Comparison of ENCODE assay signal across 8 cellular contexts in the genomic region with DNA sequence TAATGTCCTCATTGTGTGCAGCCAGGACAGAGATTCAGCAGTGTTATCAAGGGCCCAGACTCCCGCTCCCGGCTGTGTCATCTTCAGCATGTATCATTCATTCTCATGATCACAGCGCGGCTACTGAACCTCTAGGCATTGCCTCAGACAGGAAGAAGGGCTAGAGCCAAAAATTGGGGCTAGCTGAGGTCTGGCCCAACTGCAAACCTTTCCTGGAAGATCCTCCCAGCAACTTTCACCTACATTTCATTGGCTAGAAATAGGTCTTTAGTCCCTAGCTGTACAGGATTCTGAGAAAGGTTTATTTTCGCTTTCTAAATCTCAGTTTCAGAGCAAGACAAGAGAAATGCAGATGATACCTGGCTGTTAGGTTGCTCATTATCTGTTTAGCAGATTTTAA.
DNase-seq lines count a peak whose midpoint lies in the region; ATAC-seq, FAIRE-seq and TF ChIP-seq lines count a peak whose summit lies in the region.

No MANE protein-coding gene starts in this region.

- H3K9me3 ChIP-seq in K562 (replicated peaks; ENCODE audit: control insufficient read depth, insufficient read depth, low read depth, low read length) = no peaks in the 10 kb centered on the region
- H3K9me3 ChIP-seq in adrenal gland (replicated peaks in 1 of 3) = no peaks in the 10 kb centered on the region

- TF ChIP-seq POLR2A in K562 (conservative IDR thresholded peaks at IDR 0.05) = no peak
- TF ChIP-seq POLR2A in adrenal gland (IDR thresholded peaks at IDR 0.05) = no peak

- TF ChIP-seq EP300 in K562 (IDR thresholded peaks at IDR 0.05; ENCODE audit: low read length) = no peak

- H3K79me2 ChIP-seq in K562 (ENCODE audit: control insufficient read depth, insufficient read depth, low read length) = peaks cover 3% of the 10 kb centered on the region; the same call in 1 of the 3 replicates

- H3K4me3 ChIP-seq in GM08714 (ENCODE audit: low read length) (peak overlapping the region; percentile 10; the same call in 1 of the 2 replicates), K562 (no peak overlapping the region), adrenal gland (no peak overlapping the region)

- no peak overlapping the region for H3K9ac ChIP-seq in K562 (ENCODE audit: insufficient read depth in 1 of 2, low read depth in 2 of 2, low read length in 2 of 2)

- 42% methylated on average over 5 of the region's 5 CpGs for WGBS in K562 (ENCODE audit: insufficient coverage, low coverage, missing lambda C conversion rate)
- WGBS in adrenal gland, 4 donors = 82 to 98% (median 90%) methylated on average over 5 of the region's 5 CpGs

- in situ Hi-C loops in K562 (cut with MboI) = no loop called here

- ATAC-seq in GM19463 (IDR thresholded peaks at IDR 0.05; ENCODE audit: unreplicated experiment) (peak; percentile 87), HG03378 (IDR thresholded peaks at IDR 0.05; ENCODE audit: unreplicated experiment) (peak; percentile 84), K562 (peak; percentile 54)

- no peaks in the 10 kb centered on the region for H4K20me1 ChIP-seq in K562 (replicated peaks; ENCODE audit: control insufficient read depth, insufficient read depth, low read length)

- no peak for TF ChIP-seq CTCF in K562 (IDR thresholded peaks at IDR 0.05 in 2 of 3, conservative IDR thresholded peaks at IDR 0.05 in 1 of 3; ENCODE audit: insufficient read depth in 2 of 3, low read depth in 1 of 3, low read length in 3 of 3)
- TF ChIP-seq CTCF in adrenal gland (IDR thresholded peaks at IDR 0.05) = no peak

- no peak overlapping the region for H3K4me2 ChIP-seq in K562 (ENCODE audit: insufficient read depth, low read length)

- no TSS peak for BruUV-seq in K562 (replicated peaks; lab: Mats Ljungman, UMichigan)

- H3K9me1 ChIP-seq in K562 (ENCODE audit: control insufficient read depth, insufficient read depth, low read length) = no peaks in the 10 kb centered on the region

- no peaks in the 10 kb centered on the region for H3K27me3 ChIP-seq in K562 (ENCODE audit: control insufficient read depth in 2 of 2, insufficient read depth in 2 of 2, low read length in 2 of 2)
- H3K27me3 ChIP-seq in adrenal gland = no peaks in the 10 kb centered on the region

- intact Hi-C loops in K562 (cut with micrococcal nuclease) = no loop called here
- intact Hi-C loops in adrenal gland (cut with DNase I) = no loop called here

- FAIRE-seq in K562 (lab: Jason Lieb, UNC) = no peak
- no peak for FAIRE-seq in frontal cortex (lab: Jason Lieb, UNC)

- no peak overlapping the region for H3K27ac ChIP-seq in K562 (ENCODE audit: extremely low read depth, low read depth, low read length)
- peak overlapping the region in 1 of 5 donors; percentile 27 for H3K27ac ChIP-seq in adrenal gland

- H3K4me1 ChIP-seq in K562 (replicated peaks in 1 of 2; ENCODE audit: control insufficient read depth in 2 of 2, insufficient read depth in 2 of 2, low read length in 2 of 2) = peaks cover 5 to 6% of the 10 kb centered on the region in 2 experiments; a peak in 3 of 5 replicates
- peaks cover 0 to 31% of the 10 kb centered on the region in 2 donors for H3K4me1 ChIP-seq in adrenal gland (replicated peaks in 1 of 2)

- CTCF ChIA-PET in K562 (lab: Yijun Ruan, JAX; ENCODE audit: low intra/inter-chr PET ratio) = no interaction called here

- H2AFZ ChIP-seq in K562 (ENCODE audit: low read depth, low read length) = no peak overlapping the region

- POLR2A ChIA-PET in K562 (lab: Yijun Ruan, JAX) = interaction anchor here (0.6 to 2.0 kb wide), 2 partner anchors 13 to 178 kb away, joined by 3 to 8 read pairs; no protein-coding TSS in a partner anchor

- TF ChIP-seq RAD21 in K562 (CRISPR knock-in tag; conservative IDR thresholded peaks at IDR 0.05 in 1 of 2, IDR thresholded peaks at IDR 0.05 in 1 of 2) = no peak

- DNase-seq in K562 (ENCODE audit: extremely low read depth in 1 of 4, low spot score in 3 of 4) (no peak), NCI-H1694 treated with DMSO at 0.1 percent for 48 hours (lab: John Stamatoyannopoulos, UW) (no peak), frontal cortex (ENCODE audit: low spot score in 2 of 2) (no peak), DMS79 treated with DMSO at 0.1 percent for 48 hours (lab: John Stamatoyannopoulos, UW) (no peak), adrenal gland (no peak)

- H3K36me3 ChIP-seq in K562 (ENCODE audit: control insufficient read depth, insufficient read depth, low read length) = peaks cover 6% of the 10 kb centered on the region; the same call in 1 of the 3 replicates
- peaks cover 0 to 31% of the 10 kb centered on the region in 2 donors for H3K36me3 ChIP-seq in adrenal gland (replicated peaks in 1 of 2)

TF ChIP-seq in K562, 482 proteins besides CTCF, POLR2A, EP300 and RAD21:
- peak; percentile 94 for TF ChIP-seq ZNF24 (IDR thresholded peaks at IDR 0.05)
- no peak for TF ChIP-seq MYNN (IDR thresholded peaks at IDR 0.05)
- no peak for TF ChIP-seq MYNN (CRISPR knock-in tag; IDR thresholded peaks at IDR 0.05)
- TF ChIP-seq NFE2L1 (tag; IDR thresholded peaks at IDR 0.05; ENCODE audit: borderline replicate concordance, low read depth) = no peak
- TF ChIP-seq, protein P1, sequence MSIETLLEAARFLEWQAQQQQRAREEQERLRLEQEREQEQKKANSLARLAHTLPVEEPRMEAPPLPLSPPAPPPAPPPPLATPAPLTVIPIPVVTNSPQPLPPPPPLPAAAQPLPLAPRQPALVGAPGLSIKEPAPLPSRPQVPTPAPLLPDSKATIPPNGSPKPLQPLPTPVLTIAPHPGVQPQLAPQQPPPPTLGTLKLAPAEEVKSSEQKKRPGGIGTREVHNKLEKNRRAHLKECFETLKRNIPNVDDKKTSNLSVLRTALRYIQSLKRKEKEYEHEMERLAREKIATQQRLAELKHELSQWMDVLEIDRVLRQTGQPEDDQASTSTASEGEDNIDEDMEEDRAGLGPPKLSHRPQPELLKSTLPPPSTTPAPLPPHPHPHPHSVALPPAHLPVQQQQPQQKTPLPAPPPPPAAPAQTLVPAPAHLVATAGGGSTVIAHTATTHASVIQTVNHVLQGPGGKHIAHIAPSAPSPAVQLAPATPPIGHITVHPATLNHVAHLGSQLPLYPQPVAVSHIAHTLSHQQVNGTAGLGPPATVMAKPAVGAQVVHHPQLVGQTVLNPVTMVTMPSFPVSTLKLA (conservative IDR thresholded peaks at IDR 0.05) = no peak
- TF ChIP-seq ZNF639 (CRISPR knock-in tag; conservative IDR thresholded peaks at IDR 0.05 in 1 of 2, IDR thresholded peaks at IDR 0.05 in 1 of 2) = no peak
- TF ChIP-seq, protein P2, sequence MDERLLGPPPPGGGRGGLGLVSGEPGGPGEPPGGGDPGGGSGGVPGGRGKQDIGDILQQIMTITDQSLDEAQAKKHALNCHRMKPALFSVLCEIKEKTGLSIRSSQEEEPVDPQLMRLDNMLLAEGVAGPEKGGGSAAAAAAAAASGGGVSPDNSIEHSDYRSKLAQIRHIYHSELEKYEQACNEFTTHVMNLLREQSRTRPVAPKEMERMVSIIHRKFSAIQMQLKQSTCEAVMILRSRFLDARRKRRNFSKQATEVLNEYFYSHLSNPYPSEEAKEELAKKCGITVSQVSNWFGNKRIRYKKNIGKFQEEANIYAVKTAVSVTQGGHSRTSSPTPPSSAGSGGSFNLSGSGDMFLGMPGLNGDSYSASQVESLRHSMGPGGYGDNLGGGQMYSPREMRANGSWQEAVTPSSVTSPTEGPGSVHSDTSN (CRISPR knock-in tag; IDR thresholded peaks at IDR 0.05; ENCODE audit: low read depth) = no peak
- TF ChIP-seq, protein P2 (tag; conservative IDR thresholded peaks at IDR 0.05; ENCODE audit: low read depth) = no peak
- TF ChIP-seq ETV1 (tag; conservative IDR thresholded peaks at IDR 0.05; ENCODE audit: low read depth) = no peak
- TF ChIP-seq, protein P3, sequence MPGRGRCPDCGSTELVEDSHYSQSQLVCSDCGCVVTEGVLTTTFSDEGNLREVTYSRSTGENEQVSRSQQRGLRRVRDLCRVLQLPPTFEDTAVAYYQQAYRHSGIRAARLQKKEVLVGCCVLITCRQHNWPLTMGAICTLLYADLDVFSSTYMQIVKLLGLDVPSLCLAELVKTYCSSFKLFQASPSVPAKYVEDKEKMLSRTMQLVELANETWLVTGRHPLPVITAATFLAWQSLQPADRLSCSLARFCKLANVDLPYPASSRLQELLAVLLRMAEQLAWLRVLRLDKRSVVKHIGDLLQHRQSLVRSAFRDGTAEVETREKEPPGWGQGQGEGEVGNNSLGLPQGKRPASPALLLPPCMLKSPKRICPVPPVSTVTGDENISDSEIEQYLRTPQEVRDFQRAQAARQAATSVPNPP (IDR thresholded peaks at IDR 0.05; ENCODE audit: borderline replicate concordance, insufficient read depth, insufficient read length) = no peak
- TF ChIP-seq MECOM (CRISPR knock-in tag; IDR thresholded peaks at IDR 0.05) = peak; percentile 16; the same call in 1 of the 2 replicates
- no peak for TF ChIP-seq YY1 (IDR thresholded peaks at IDR 0.05; ENCODE audit: borderline replicate concordance in 1 of 3, control insufficient read depth in 1 of 3, extremely low read depth in 1 of 3, insufficient read depth in 3 of 3, insufficient read length in 1 of 3, insufficient replicate concordance in 2 of 3, low read depth in 1 of 3, low read length in 2 of 3)
- TF ChIP-seq SMARCC2 (IDR thresholded peaks at IDR 0.05; ENCODE audit: low read depth) = no peak
